12 cellular contexts compared by ENCODE assay signal in genomic region chr6:43250992-43251373, GRCh38. TPM values are rescaled to one million over a fixed set of nuclear protein-coding genes. Genes with fewer than 3 reads are reported as not detected.
DNase-seq lines count a peak whose midpoint lies in the region; ATAC-seq and TF ChIP-seq lines count a peak whose summit lies in the region.
"Had no signal": no experiment of that assay in that cellular context is flagged by ENCODE, and none has a peak within 500 bp of the region (broad histone marks: within the 10 kb centered on the region; RNA-seq: fewer than 3 reads in every experiment).

No MANE protein-coding gene starts in this region.

- no peak overlapping the region for H2AFZ ChIP-seq in neural progenitor cell (replicated peaks)

- no peak for TF ChIP-seq CTCF in VCaP (conservative IDR thresholded peaks at IDR 0.05)
- no peak for TF ChIP-seq CTCF in neural progenitor cell (IDR thresholded peaks at IDR 0.05)

- H3K27me3 ChIP-seq in neural progenitor cell = peaks cover 13% of the 10 kb centered on the region

- H3K9ac ChIP-seq in neural progenitor cell = no peak overlapping the region

- H3F3A ChIP-seq in neural progenitor cell (ENCODE audit: low read depth) = peaks cover 13% of the 10 kb centered on the region

- peaks cover 35% of the 10 kb centered on the region for H3K4me1 Mint-ChIP-seq in neural progenitor cell

- H3K4me1 ChIP-seq in neural progenitor cell = peaks cover 14% of the 10 kb centered on the region
- H3K4me1 ChIP-seq: SJCRH30 had no signal

- H3K27me3 Mint-ChIP-seq in neural progenitor cell (ENCODE audit: insufficient read depth, low read depth) = peaks cover 10% of the 10 kb centered on the region

- no peaks in the 10 kb centered on the region for H3K9me3 ChIP-seq in neural progenitor cell (ENCODE audit: low read depth)
- H3K9me3 ChIP-seq: SJCRH30 had no signal

- ATAC-seq in HG03442 (IDR thresholded peaks at IDR 0.05; ENCODE audit: unreplicated experiment) (peak; percentile 37), GM19324 (IDR thresholded peaks at IDR 0.05; ENCODE audit: low FRiP score, unreplicated experiment) (no peak), GM19395 (IDR thresholded peaks at IDR 0.05; ENCODE audit: unreplicated experiment) (no peak)

- H3K9me3 Mint-ChIP-seq in neural progenitor cell = no peaks in the 10 kb centered on the region

- DNase-seq in Daoy (ENCODE audit: low read depth) = peak; percentile 30
- peak; percentile 48 for DNase-seq in neural progenitor cell (ENCODE audit: low spot score)
- DNase-seq in HPDE6-E6E7 (ENCODE audit: extremely low spot score) = no peak
- DNase-seq: caudate nucleus, erythroblast had no signal

- peak overlapping the region; percentile 74 for H3K27ac Mint-ChIP-seq in neural progenitor cell

- peak overlapping the region; percentile 4; the same call in 1 of the 2 replicates for H3K27ac ChIP-seq in VCaP
- no peak overlapping the region for H3K27ac ChIP-seq in neural progenitor cell
- H3K27ac ChIP-seq: SJCRH30 had no signal

- no peaks in the 10 kb centered on the region for H3K79me2 ChIP-seq in neural progenitor cell (ENCODE audit: low read depth)

- no peak overlapping the region for H3K4me2 ChIP-seq in neural progenitor cell

- H3K36me3 ChIP-seq in neural progenitor cell = no peaks in the 10 kb centered on the region
- H3K36me3 ChIP-seq: SJCRH30 had no signal

- no peaks in the 10 kb centered on the region for H3K36me3 Mint-ChIP-seq in neural progenitor cell

- H4K20me1 ChIP-seq in neural progenitor cell (ENCODE audit: low read depth) = no peaks in the 10 kb centered on the region

- peak overlapping the region; percentile 66 for H3K4me3 Mint-ChIP-seq in neural progenitor cell

- no peak overlapping the region for H3K4me3 ChIP-seq in neural progenitor cell
- H3K4me3 ChIP-seq: SJCRH30 had no signal

RNA-seq across cellular contexts. Expression of gene TTBK1, which starts 7.7 kb away (rescaled TPM):
- total RNA-seq in Daoy (2014; rRNA removed; shearing (Covaris generic)) = 0.30 TPM in 1 of 2 replicates, not detected in the other
- 1.7 and 3.2 TPM in 2 replicates for total RNA-seq in neural progenitor cell (ENCODE audit: low replicate concordance)
- total RNA-seq: NCI-H460, SJCRH30 had no signal

RNA-seq across cellular contexts. Expression of gene DNPH1, which starts 21.7 kb away (rescaled TPM):
- total RNA-seq in Daoy (2014; rRNA removed; shearing (Covaris generic)) = 57.3 and 66.3 TPM in 2 replicates
- total RNA-seq in neural progenitor cell (ENCODE audit: low replicate concordance) = 25.2 and 113 TPM in 2 replicates

RNA-seq across cellular contexts. Expression of gene SLC22A7, which starts 47.1 kb away (rescaled TPM):
- not detected in 2 replicates for total RNA-seq in Daoy (2014; rRNA removed; shearing (Covaris generic))
- total RNA-seq in neural progenitor cell (ENCODE audit: low replicate concordance) = not detected in 2 replicates
- total RNA-seq: NCI-H460, renal cortical epithelial cell, SJCRH30 had no signal

RNA-seq across cellular contexts. Expression of gene CRIP3, which starts 57.6 kb away (rescaled TPM):
- total RNA-seq in Daoy (2014; rRNA removed; shearing (Covaris generic)) = 0.34 TPM in 1 of 2 replicates, not detected in the other
- total RNA-seq in neural progenitor cell (ENCODE audit: low replicate concordance) = 21.3 and 35.4 TPM in 2 replicates
- total RNA-seq: NCI-H460, SJCRH30 had no signal
